Comparison of ENCODE assay signal across 18 cellular contexts in the genomic region with DNA sequence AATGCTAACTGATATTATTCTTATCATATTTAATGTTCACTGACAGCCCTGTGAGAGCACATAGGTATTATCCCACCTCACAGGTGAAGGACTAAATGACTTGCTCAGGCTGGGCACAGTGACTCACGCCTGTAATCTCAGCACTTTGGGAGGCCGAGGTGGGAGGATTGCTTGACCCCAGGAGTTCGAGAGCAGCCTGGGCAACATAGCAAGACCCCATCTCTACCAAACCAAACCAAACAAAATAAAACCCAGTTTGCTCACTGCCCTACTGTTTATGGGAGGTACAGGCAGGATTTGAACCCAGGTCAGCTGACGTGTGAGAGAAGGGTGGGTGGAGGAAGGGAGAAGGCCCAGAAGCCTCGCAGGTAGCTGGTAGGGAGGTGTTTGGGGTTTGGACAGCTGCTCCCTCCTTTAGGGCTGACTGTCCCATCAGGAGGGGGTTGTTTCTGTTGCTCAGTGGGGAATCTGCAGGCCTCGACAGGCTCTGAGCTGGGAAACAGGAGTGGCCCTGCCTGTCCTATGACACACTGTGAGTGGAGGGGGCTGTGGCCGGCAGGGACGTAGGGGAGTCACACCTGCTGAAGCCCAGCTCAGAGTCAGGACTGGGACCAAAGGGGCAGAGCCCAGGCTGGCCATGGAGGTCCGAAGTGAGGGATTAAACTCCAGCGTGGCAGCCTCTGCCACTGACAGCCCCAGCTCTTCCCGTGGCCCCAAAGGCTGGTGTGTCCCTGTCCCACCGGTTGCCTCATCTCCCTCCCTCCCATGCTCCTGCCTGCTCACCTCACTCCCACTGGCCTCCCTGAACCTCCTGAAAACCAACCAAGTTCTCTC. TPM values are rescaled to one million over a fixed set of nuclear protein-coding genes. Genes with fewer than 3 reads are reported as not detected.
DNase-seq lines count a peak whose midpoint lies in the region; ATAC-seq and TF ChIP-seq lines count a peak whose summit lies in the region.
"Had no signal": no experiment of that assay in that cellular context is flagged by ENCODE, and none has a peak within 500 bp of the region (broad histone marks: within the 10 kb centered on the region; RNA-seq: fewer than 3 reads in every experiment).

No MANE protein-coding gene starts in this region.

- no peak overlapping the region for H3K4me2 ChIP-seq in smooth muscle cell
- H3K4me2 ChIP-seq: SK-N-SH had no signal

- H4K20me1 ChIP-seq in smooth muscle cell (ENCODE audit: low read depth): no peaks in the 10 kb centered on the region

- intact Hi-C loops in activated CD4-positive, alpha-beta T cell treated with anti-CD3 and anti-CD28 coated beads for 36 hours (cut with DNase I, micrococcal nuclease): no loop called here

- H3K27me3 Mint-ChIP-seq in activated CD4-positive, alpha-beta T cell treated with anti-CD3 and anti-CD28 coated beads for 36 hours: no peaks in the 10 kb centered on the region
- no peaks in the 10 kb centered on the region for H3K27me3 Mint-ChIP-seq in activated CD4-positive, alpha-beta T cell treated with anti-CD3 and anti-CD28 coated beads, Interleukin-2, amount 10 ng/mL, durations not matched to agents 7 days and 5 days
- no peaks in the 10 kb centered on the region for H3K27me3 Mint-ChIP-seq in WTC11 (ENCODE audit: low read depth)

- no peak for DNase-seq in activated CD4-positive, alpha-beta T cell treated with anti-CD3 and anti-CD28 coated beads for 36 hours
- no peak for DNase-seq in activated CD4-positive, alpha-beta T cell treated with anti-CD3 and anti-CD28 coated beads, Interleukin-2, amount 10 ng/mL, durations not matched to agents 7 days and 5 days
- DNase-seq in WTC11 (ENCODE audit: low spot score) (no peak), epithelial cell of prostate (ENCODE audit: low read depth, low spot score) (no peak), smooth muscle cell (lab: John Stamatoyannopoulos, UW; ENCODE audit: unreplicated experiment) (no peak), NCI-H2227 (lab: John Stamatoyannopoulos, UW; ENCODE audit: unreplicated experiment) (no peak), dermis blood vessel endothelial cell (no peak)
- DNase-seq: activated CD4-positive, alpha-beta T cell treated with anti-CD3 and anti-CD28 coated beads, Interleukin-2, amount 50 U/mL, for 48 hours; activated gamma-delta T cell treated with Interleukin-2 at 50 U/mL for 16 hours; KG1; left ventricle myocardium superior; NCI-H1092 treated with DMSO at 0.1 percent for 48 hours; ovary; SK-N-SH; tibial artery had no signal

- no peaks in the 10 kb centered on the region for H3K9me3 Mint-ChIP-seq in activated CD4-positive, alpha-beta T cell treated with anti-CD3 and anti-CD28 coated beads for 36 hours (ENCODE audit: low read depth)
- no peaks in the 10 kb centered on the region for H3K9me3 Mint-ChIP-seq in activated CD4-positive, alpha-beta T cell treated with anti-CD3 and anti-CD28 coated beads, Interleukin-2, amount 10 ng/mL, durations not matched to agents 7 days and 5 days
- no peaks in the 10 kb centered on the region for H3K9me3 Mint-ChIP-seq in WTC11

- no peak overlapping the region for H3K4me3 Mint-ChIP-seq in activated CD4-positive, alpha-beta T cell treated with anti-CD3 and anti-CD28 coated beads for 36 hours
- no peak overlapping the region for H3K4me3 Mint-ChIP-seq in activated CD4-positive, alpha-beta T cell treated with anti-CD3 and anti-CD28 coated beads, Interleukin-2, amount 10 ng/mL, durations not matched to agents 7 days and 5 days
- no peak overlapping the region for H3K4me3 Mint-ChIP-seq in WTC11

- no peak for ATAC-seq in activated CD4-positive, alpha-beta T cell treated with anti-CD3 and anti-CD28 coated beads for 36 hours
- no peak for ATAC-seq in WTC11
- ATAC-seq in GM18868 (IDR thresholded peaks at IDR 0.05; ENCODE audit: unreplicated experiment): no peak
- ATAC-seq: left ventricle myocardium superior had no signal

- CTCF ChIA-PET in activated CD4-positive, alpha-beta T cell treated with anti-CD3 and anti-CD28 coated beads for 36 hours (lab: Charles Lee): interaction anchor here (1.2 kb wide), 1 partner anchor 24 kb away, joined by 4 read pairs; no protein-coding TSS in a partner anchor
- CTCF ChIA-PET in activated CD4-positive, alpha-beta T cell treated with anti-CD3 and anti-CD28 coated beads, Interleukin-2, amount 10 ng/mL, durations not matched to agents 7 days and 5 days (lab: Charles Lee): interaction anchor here (0.6 to 15.7 kb wide), 8 partner anchors 8 to 200 kb away, joined by 3 to 197 read pairs (median 3); partner anchors contain the start of gene BHLHE40
- CTCF ChIA-PET in WTC11 (lab: Charles Lee): interaction anchor here (0.7 kb wide), 1 partner anchor 13 kb away, joined by 3 read pairs; no protein-coding TSS in a partner anchor

- no peaks in the 10 kb centered on the region for H3K27me3 ChIP-seq in smooth muscle cell (ENCODE audit: low read depth)
- H3K27me3 ChIP-seq: ovary, tibial artery had no signal

- POLR2A ChIA-PET in activated CD4-positive, alpha-beta T cell treated with anti-CD3 and anti-CD28 coated beads for 36 hours (lab: Charles Lee): interaction anchor here (1.0 kb wide), 1 partner anchor 17 kb away, joined by 6 read pairs; no protein-coding TSS in a partner anchor
- POLR2A ChIA-PET in activated CD4-positive, alpha-beta T cell treated with anti-CD3 and anti-CD28 coated beads, Interleukin-2, amount 10 ng/mL, durations not matched to agents 7 days and 5 days (lab: Charles Lee): no interaction called here
- POLR2A ChIA-PET in WTC11 (lab: Charles Lee): interaction anchor here (0.7 kb wide), 1 partner anchor 17 kb away, joined by 8 read pairs; no protein-coding TSS in a partner anchor

- H3K4me3 ChIP-seq in smooth muscle cell: no peak overlapping the region
- H3K4me3 ChIP-seq: ovary, tibial artery had no signal

- H3K36me3 ChIP-seq in smooth muscle cell (ENCODE audit: low read depth): no peaks in the 10 kb centered on the region
- H3K36me3 ChIP-seq: ovary, tibial artery had no signal

- H3K27ac ChIP-seq in epithelial cell of prostate (peak overlapping the region; percentile 74), smooth muscle cell (ENCODE audit: low read depth) (peak overlapping the region; percentile 52)
- H3K27ac ChIP-seq: C4-2B, HL-60, ovary, tibial artery had no signal

- TF ChIP-seq CTCF in WTC11 (IDR thresholded peaks at IDR 0.05) (no peak), smooth muscle cell (IDR thresholded peaks at IDR 0.05; ENCODE audit: borderline replicate concordance, insufficient read depth, poor library complexity, severe bottlenecking) (no peak)

- H3K4me1 Mint-ChIP-seq in activated CD4-positive, alpha-beta T cell treated with anti-CD3 and anti-CD28 coated beads for 36 hours: peaks cover 43% of the 10 kb centered on the region
- peaks cover 58% of the 10 kb centered on the region for H3K4me1 Mint-ChIP-seq in activated CD4-positive, alpha-beta T cell treated with anti-CD3 and anti-CD28 coated beads, Interleukin-2, amount 10 ng/mL, durations not matched to agents 7 days and 5 days
- H3K4me1 Mint-ChIP-seq in WTC11: peaks cover 9% of the 10 kb centered on the region

- H3K4me1 ChIP-seq in smooth muscle cell (ENCODE audit: low read depth): no peaks in the 10 kb centered on the region
- H3K4me1 ChIP-seq: tibial artery had no signal

- WGBS in smooth muscle cell (ENCODE audit: low lambda C conversion rate): 85% methylated on average over 12 of the region's 12 CpGs

- H3K36me3 Mint-ChIP-seq in activated CD4-positive, alpha-beta T cell treated with anti-CD3 and anti-CD28 coated beads for 36 hours (ENCODE audit: low read depth): no peaks in the 10 kb centered on the region
- H3K36me3 Mint-ChIP-seq in activated CD4-positive, alpha-beta T cell treated with anti-CD3 and anti-CD28 coated beads, Interleukin-2, amount 10 ng/mL, durations not matched to agents 7 days and 5 days (ENCODE audit: low read depth): no peaks in the 10 kb centered on the region
- no peaks in the 10 kb centered on the region for H3K36me3 Mint-ChIP-seq in WTC11

- no peak overlapping the region for H3K9ac ChIP-seq in smooth muscle cell (ENCODE audit: low read depth)
- H3K9ac ChIP-seq: SK-N-SH had no signal

- peak overlapping the region; percentile 39 for H3K27ac Mint-ChIP-seq in activated CD4-positive, alpha-beta T cell treated with anti-CD3 and anti-CD28 coated beads for 36 hours
- H3K27ac Mint-ChIP-seq in activated CD4-positive, alpha-beta T cell treated with anti-CD3 and anti-CD28 coated beads, Interleukin-2, amount 10 ng/mL, durations not matched to agents 7 days and 5 days: no peak overlapping the region
- no peak overlapping the region for H3K27ac Mint-ChIP-seq in WTC11

- no peak overlapping the region for H2AFZ ChIP-seq in smooth muscle cell (ENCODE audit: low read depth)

- H3F3A ChIP-seq in smooth muscle cell (ENCODE audit: low read depth): peaks cover 21% of the 10 kb centered on the region

- no peaks in the 10 kb centered on the region for H3K79me2 ChIP-seq in smooth muscle cell (ENCODE audit: low read depth)

- no peaks in the 10 kb centered on the region for H3K9me3 ChIP-seq in smooth muscle cell (replicated peaks; ENCODE audit: low read depth)
- H3K9me3 ChIP-seq: ovary, SK-N-SH, tibial artery had no signal

TF ChIP-seq in WTC11, 78 proteins besides CTCF, POLR2A, EP300 and RAD21:
- TF ChIP-seq RELA (CRISPR knock-in tag; IDR thresholded peaks at IDR 0.05; ENCODE audit: borderline replicate concordance) (no peak), ZNF121 (CRISPR knock-in tag; IDR thresholded peaks at IDR 0.05) (peak; percentile 79), MLX (CRISPR knock-in tag; IDR thresholded peaks at IDR 0.05) (no peak)

RNA-seq across cellular contexts. Expression of gene BHLHE40, which starts 25.3 kb away (rescaled TPM):
- 100 to 1,000 TPM; 258 to 273 TPM for total RNA-seq in activated CD4-positive, alpha-beta T cell treated with anti-CD3 and anti-CD28 coated beads for 36 hours
- total RNA-seq in activated CD4-positive, alpha-beta T cell treated with anti-CD3 and anti-CD28 coated beads, Interleukin-2, amount 10 ng/mL, durations not matched to agents 7 days and 5 days: 100 to 1,000 TPM; 105 to 112 TPM
- total RNA-seq in WTC11 (2021) (5.7 to 9.1 TPM (median 7.5 TPM) in 3 replicates), smooth muscle cell (170 and 195 TPM in 2 replicates), dermis blood vessel endothelial cell (7.5 and 16.0 TPM in 2 replicates)
- 209 and 241 TPM in 2 replicates for polyA plus RNA-seq in smooth muscle cell
